Comparison of ENCODE assay signal across 8 cellular contexts in the genomic region with DNA sequence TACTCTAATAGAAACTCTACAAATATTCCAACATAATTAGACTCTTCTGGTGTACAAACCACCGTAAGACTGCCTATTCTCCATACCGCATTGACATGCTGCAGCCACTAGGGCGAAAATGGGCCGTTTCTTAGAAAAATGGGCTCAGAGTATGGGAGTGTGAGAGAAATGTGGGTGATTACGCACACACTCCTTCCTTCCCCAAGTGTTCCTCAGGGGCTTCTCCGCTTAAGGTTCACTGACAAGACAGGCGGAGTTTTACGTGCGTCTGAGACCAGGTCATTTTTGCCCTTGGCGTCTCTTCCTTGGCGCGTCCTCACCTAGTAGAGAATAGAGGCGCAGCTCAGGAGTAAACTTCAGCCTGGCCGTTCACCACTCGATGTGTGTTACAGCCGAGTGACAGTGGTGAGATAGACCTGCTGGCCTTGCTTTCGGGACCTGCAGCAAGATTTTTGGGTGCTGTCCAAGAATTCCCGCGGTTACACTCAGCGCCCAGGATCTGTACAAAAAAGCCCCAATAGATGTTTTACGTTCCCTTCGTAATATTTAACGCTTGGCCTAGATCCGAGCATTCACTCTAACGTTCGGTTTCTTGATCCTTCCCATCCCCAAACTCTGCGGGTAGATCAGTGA. TPM values are rescaled to one million over a fixed set of nuclear protein-coding genes. Genes with fewer than 3 reads are reported as not detected.
A peak's percentile ranks its signal among the peaks of the same experiment; 100 is the strongest.
DNase-seq lines count a peak whose midpoint lies in the region; ATAC-seq and TF ChIP-seq lines count a peak whose summit lies in the region.

No MANE protein-coding gene starts in this region.

- DNase-seq in GM03348 (ENCODE audit: low spot score) (peak; percentile 26), NCI-H748 (lab: John Stamatoyannopoulos, UW; ENCODE audit: unreplicated experiment) (peak; percentile 63), T-helper 9 cell (no peak)

- peak overlapping the region; percentile 93 to 98 (median 94) for H3K4me3 Mint-ChIP-seq in nephron

- H3K4me1 Mint-ChIP-seq in nephron: peaks cover 8% of the 10 kb centered on the region

- peaks cover 8% of the 10 kb centered on the region for H3K36me3 Mint-ChIP-seq in nephron (ENCODE audit: low read depth)

- peaks cover 10% of the 10 kb centered on the region for H3K9me3 Mint-ChIP-seq in nephron

- peak overlapping the region; percentile 67 to 88 (median 82) for H3K27ac Mint-ChIP-seq in nephron

- TF ChIP-seq CTCF in nephron (IDR thresholded peaks at IDR 0.05; ENCODE audit: unreplicated experiment in 3 of 3): peak; percentile 45 to 52 (median 46)

- peaks cover 43% of the 10 kb centered on the region for H3K27me3 Mint-ChIP-seq in nephron (ENCODE audit: low read depth)

- ATAC-seq in GM21423 (IDR thresholded peaks at IDR 0.05; ENCODE audit: unreplicated experiment) (peak; percentile 24), esophagus mucosa (peak; percentile 27), GM19324 (IDR thresholded peaks at IDR 0.05; ENCODE audit: low FRiP score, unreplicated experiment) (no peak), HG03571 (IDR thresholded peaks at IDR 0.05; ENCODE audit: unreplicated experiment) (no peak)

RNA-seq across cellular contexts. Expression of gene NTRK2, which starts 1.8 kb away (rescaled TPM):
- 9.8 TPM for total RNA-seq in esophagus mucosa

Comparison
In these comparisons a context has a peak if more than half of its experiments do, and no peak if none do; other contexts are left out.
1. ATAC-seq: peak in GM21423 (single experiment) and esophagus mucosa (single experiment); none in GM19324 (single experiment) and HG03571 (single experiment).